In the genomic region with DNA sequence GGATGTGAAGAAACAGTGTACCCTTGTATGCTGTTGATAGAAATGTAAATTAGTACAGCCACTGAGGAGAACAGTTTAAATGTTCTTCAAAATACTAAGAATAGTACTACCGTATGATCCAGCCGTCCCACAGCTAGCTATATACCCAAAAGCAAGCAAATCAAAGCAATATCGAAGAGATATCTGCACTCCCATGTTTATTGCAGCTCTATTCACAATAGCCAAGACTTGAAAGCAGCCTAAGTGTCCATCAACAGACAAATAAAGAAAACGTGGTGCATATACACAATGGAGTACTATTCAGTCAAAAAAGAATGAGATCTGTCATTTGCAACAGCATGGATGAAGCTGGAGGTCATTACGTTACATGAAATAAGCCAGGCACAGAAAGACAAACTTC, we compare ENCODE assay signal across 26 cellular contexts.
"Had no signal": no experiment of that assay in that cellular context is flagged by ENCODE, and none has a peak within 500 bp of the region (broad histone marks: within the 10 kb centered on the region; RNA-seq: fewer than 3 reads in every experiment).

No MANE protein-coding gene starts in this region.

- H3K4me1 ChIP-seq: right atrium auricular region, stomach, testis, thyroid gland, transverse colon, vagina had no signal

- H3K79me2 ChIP-seq: parathyroid adenoma had no signal

- ATAC-seq: natural killer cell; right lobe of liver; stimulated activated naive B cell treated with anti-CD40 and anti-IgM and Interleukin-4, amounts not matched to agents 10 μg/mL and 1 μg/mL and 100 μg/mL, for 72 hours; stimulated activated naive CD8-positive, alpha-beta T cell treated with anti-CD3 and anti-CD28 coated beads, Interleukin-15, Interleukin-2, amounts not matched to agents 100 U/mL and 50 U/mL, for 24 hours had no signal

- H3K4me3 ChIP-seq: left ventricle myocardium inferior, lung, neural progenitor cell, right atrium auricular region, right lobe of liver, skin epidermis, stomach, testis, thyroid gland, transverse colon, upper lobe of left lung, vagina had no signal

- H3K9ac ChIP-seq: neural progenitor cell, parathyroid adenoma had no signal

- H3K27me3 ChIP-seq: neural progenitor cell, neutrophil, right atrium auricular region, right lobe of liver, stomach, testis, thyroid gland, transverse colon, upper lobe of left lung, vagina had no signal

- H3K36me3 ChIP-seq: left ventricle myocardium inferior, neural progenitor cell, neutrophil, right atrium auricular region, right lobe of liver, stomach, thyroid gland, transverse colon, upper lobe of left lung, vagina had no signal

- H3K27ac ChIP-seq: left ventricle myocardium inferior, neural progenitor cell, neutrophil, parathyroid adenoma, right lobe of liver, stomach, testis, thyroid gland, transverse colon, upper lobe of left lung, vagina had no signal

- H2AFZ ChIP-seq: neural progenitor cell, parathyroid adenoma had no signal

- DNase-seq: islet precursor cell; mesendoderm; naive B cell; natural killer cell; nephron progenitor cell; occipital lobe; right lobe of liver; stimulated activated CD4-positive, alpha-beta T cell treated with anti-CD3 and anti-CD28 coated beads, Interleukin-12 subunit alpha, Interleukin-12 subunit beta, amount 100 ng/mL, for 4 hours; stimulated activated CD4-positive, alpha-beta T cell treated with anti-CD3 and anti-CD28 coated beads, Interleukin-15, amount 100 ng/mL, for 24 hours; stimulated activated CD4-positive, alpha-beta T cell treated with anti-CD3 and anti-CD28 coated beads, Interleukin-2, amount 100 ng/mL, for 24 hours; stimulated activated CD4-positive, alpha-beta T cell treated with anti-CD3 and anti-CD28 coated beads, Interleukin-4, amount 100 ng/mL, for 1 hour; stimulated activated naive B cell treated with anti-CD40 and anti-IgM and Interleukin-4, amounts not matched to agents 10 μg/mL and 1 μg/mL and 100 μg/mL, for 72 hours; stimulated activated naive CD8-positive, alpha-beta T cell treated with anti-CD3 and anti-CD28 coated beads, Interleukin-15, Interleukin-2, amounts not matched to agents 100 U/mL and 50 U/mL, for 24 hours; stomach; testis; thyroid gland; transverse colon had no signal

- H3K9me3 ChIP-seq: neutrophil, right lobe of liver, testis, thyroid gland, vagina had no signal

- H3K4me2 ChIP-seq: neural progenitor cell had no signal
